9 cellular contexts compared by ENCODE assay signal in genomic region chr1:230185076-230186001, GRCh38.
DNase-seq lines count a peak whose midpoint lies in the region; ATAC-seq and TF ChIP-seq lines count a peak whose summit lies in the region.
"Had no signal": no experiment of that assay in that cellular context is flagged by ENCODE, and none has a peak within 500 bp of the region (broad histone marks: within the 10 kb centered on the region; RNA-seq: fewer than 3 reads in every experiment).

No MANE protein-coding gene starts in this region.

- POLR2A ChIA-PET in WTC11 (lab: Charles Lee), result no interaction called here

- no peaks in the 10 kb centered on the region for H3K9me2 ChIP-seq in GM23338 (ENCODE audit: insufficient read depth)

- H3K27ac ChIP-seq in 22Rv1 (peak overlapping the region; percentile 83), GM23338 (ENCODE audit: low read depth) (peak overlapping the region; percentile 24; the same call in 1 of the 2 replicates)

- H3K79me2 ChIP-seq in GM23338 (replicated peaks; ENCODE audit: insufficient read depth), result no peaks in the 10 kb centered on the region; the same call in 1 of the 2 replicates

- CTCF ChIA-PET in WTC11 (lab: Charles Lee), result no interaction called here

- no peaks in the 10 kb centered on the region for H3K36me3 ChIP-seq in GM23338 (ENCODE audit: insufficient read depth)

- H3K4me1 Mint-ChIP-seq in GM23338 (peaks cover 29% of the 10 kb centered on the region), WTC11 (peaks cover 43% of the 10 kb centered on the region)

- H3K27ac Mint-ChIP-seq in GM23338 (peak overlapping the region; percentile 85), WTC11 (peak overlapping the region; percentile 94)

- no peak for DNase-seq in GM23338 (ENCODE audit: low spot score)
- DNase-seq in WTC11 (ENCODE audit: low spot score), result no peak
- peak; percentile 31 for DNase-seq in left lobe of liver (ENCODE audit: low spot score)
- no peak for DNase-seq in NCI-H2171 (lab: John Stamatoyannopoulos, UW)
- DNase-seq: stimulated activated naive CD4-positive, alpha-beta T cell had no signal

- H4K20me1 ChIP-seq in GM23338 (replicated peaks; ENCODE audit: insufficient read depth), result no peaks in the 10 kb centered on the region

- no peaks in the 10 kb centered on the region for H3F3A ChIP-seq in GM23338 (replicated peaks; ENCODE audit: low read depth)

- peak overlapping the region; percentile 72 for H3K4me2 ChIP-seq in GM23338

- H3K9me3 Mint-ChIP-seq in GM23338 (peaks cover 3% of the 10 kb centered on the region; the same call in 2 of the 3 replicates), WTC11 (peaks cover 15% of the 10 kb centered on the region)

- ATAC-seq in GM23338 (no peak; the same call in 2 of the 3 replicates), WTC11 (no peak), left lobe of liver (peak; percentile 47), HG02870 (IDR thresholded peaks at IDR 0.05; ENCODE audit: unreplicated experiment) (no peak), GM19463 (IDR thresholded peaks at IDR 0.05; ENCODE audit: unreplicated experiment) (no peak), HG02759 (IDR thresholded peaks at IDR 0.05; ENCODE audit: unreplicated experiment) (no peak)

- H2AFZ ChIP-seq in GM23338, result no peak overlapping the region

- TF ChIP-seq CTCF in 22Rv1 (IDR thresholded peaks at IDR 0.05) (no peak), GM23338 (conservative IDR thresholded peaks at IDR 0.05; ENCODE audit: low read depth in 2 of 2) (no peak), WTC11 (IDR thresholded peaks at IDR 0.05) (no peak)

- H3K27me3 ChIP-seq in GM23338 (ENCODE audit: insufficient read depth), result no peaks in the 10 kb centered on the region

- H3K4me3 Mint-ChIP-seq in GM23338 (peak overlapping the region; percentile 41; the same call in 2 of the 3 replicates), WTC11 (peak overlapping the region; percentile 33)

- H3K36me3 Mint-ChIP-seq in GM23338 (ENCODE audit: low read depth), result peaks cover 23% of the 10 kb centered on the region
- H3K36me3 Mint-ChIP-seq in WTC11, result peaks cover 25% of the 10 kb centered on the region

- H3K27me3 Mint-ChIP-seq in GM23338 (ENCODE audit: insufficient read depth, low read depth, poor library complexity) (peaks cover 4% of the 10 kb centered on the region), WTC11 (ENCODE audit: low read depth) (no peaks in the 10 kb centered on the region)

- H3K4me3 ChIP-seq in GM23338, result no peak overlapping the region

- peaks cover 24% of the 10 kb centered on the region for H3K4me1 ChIP-seq in GM23338 (ENCODE audit: insufficient read depth)

TF ChIP-seq in GM23338, 12 proteins besides CTCF, POLR2A, EP300 and RAD21:
- TF ChIP-seq ZNF114 (CRISPR knock-in tag; IDR thresholded peaks at IDR 0.05) (no peak), ZNF331 (CRISPR knock-in tag; IDR thresholded peaks at IDR 0.05; ENCODE audit: low read depth) (no peak), POLR2AphosphoS5 (IDR thresholded peaks at IDR 0.05; ENCODE audit: low read depth) (no peak), STAT1 (IDR thresholded peaks at IDR 0.05; ENCODE audit: unreplicated experiment) (no peak)
TF ChIP-seq in GM23338: peak in this region for 0.

TF ChIP-seq in WTC11, 78 proteins besides CTCF, POLR2A, EP300 and RAD21:
- TF ChIP-seq CDX4 (CRISPR knock-in tag; IDR thresholded peaks at IDR 0.05; ENCODE audit: borderline replicate concordance), result no peak
- TF ChIP-seq, protein P1, sequence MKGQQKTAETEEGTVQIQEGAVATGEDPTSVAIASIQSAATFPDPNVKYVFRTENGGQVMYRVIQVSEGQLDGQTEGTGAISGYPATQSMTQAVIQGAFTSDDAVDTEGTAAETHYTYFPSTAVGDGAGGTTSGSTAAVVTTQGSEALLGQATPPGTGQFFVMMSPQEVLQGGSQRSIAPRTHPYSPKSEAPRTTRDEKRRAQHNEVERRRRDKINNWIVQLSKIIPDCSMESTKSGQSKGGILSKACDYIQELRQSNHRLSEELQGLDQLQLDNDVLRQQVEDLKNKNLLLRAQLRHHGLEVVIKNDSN (CRISPR knock-in tag; IDR thresholded peaks at IDR 0.05), result no peak
- no peak for TF ChIP-seq HMGA2 (CRISPR knock-in tag; IDR thresholded peaks at IDR 0.05)
